In the genomic region with DNA sequence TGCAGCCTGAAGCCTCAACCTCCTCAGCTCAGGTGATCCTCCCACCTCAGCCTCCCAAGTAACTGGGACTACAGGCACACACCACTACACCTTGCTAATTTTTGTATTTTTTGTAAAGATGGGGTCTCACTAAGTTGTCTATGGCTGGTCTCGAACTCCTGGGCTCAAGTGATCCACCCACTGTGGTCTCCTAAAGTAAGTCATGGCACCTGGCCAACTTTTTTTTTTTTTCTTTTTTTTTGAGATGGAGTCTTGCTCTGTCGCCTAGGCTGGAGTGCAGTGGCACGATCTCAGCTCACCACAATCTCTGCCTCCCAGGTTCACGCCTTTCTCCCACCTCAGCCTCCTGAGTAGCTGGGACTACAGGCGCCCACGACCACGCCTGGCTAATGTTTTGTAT, we compare ENCODE assay signal across 5 cellular contexts.
A peak's percentile ranks its signal among the peaks of the same experiment; 100 is the strongest.
DNase-seq lines count a peak whose midpoint lies in the region; ATAC-seq and TF ChIP-seq lines count a peak whose summit lies in the region.
"Not testable (repeated sequence)": the region's sequence is repeated elsewhere in the genome, so short reads cannot be mapped to it uniquely, and the experiment has no call there.

No MANE protein-coding gene starts in this region.

- H3K9ac ChIP-seq in trophoblast cell (ENCODE audit: low read length) = not testable (repeated sequence)

- not testable (repeated sequence) for H2AFZ ChIP-seq in hepatocyte; trophoblast cell (ENCODE audit: insufficient read depth, low read length, poor library complexity)

- H3K27ac Mint-ChIP-seq in Caco-2 (ENCODE audit: unreplicated experiment) = peak overlapping the region; percentile 76

- TF ChIP-seq CTCF in Caco-2 (IDR thresholded peaks at IDR 0.05; ENCODE audit: insufficient read depth in 1 of 2, low read depth in 1 of 2, low read length in 1 of 2, severe bottlenecking in 1 of 2, unreplicated experiment in 1 of 2); HEK293 (tag by site-specific recombination; IDR thresholded peaks at IDR 0.05); hepatocyte (IDR thresholded peaks at IDR 0.05; ENCODE audit: poor library complexity); right lobe of liver (IDR thresholded peaks at IDR 0.05): not testable (repeated sequence)

- H4K20me1 ChIP-seq in hepatocyte (ENCODE audit: insufficient read depth, poor library complexity, severe bottlenecking) = not testable (repeated sequence)

- peaks cover 11% of the 10 kb centered on the region for H3K4me1 Mint-ChIP-seq in Caco-2 (ENCODE audit: low read depth, unreplicated experiment)

- TF ChIP-seq POLR2A in right lobe of liver (IDR thresholded peaks at IDR 0.05) = not testable (repeated sequence)

- H3K18ac ChIP-seq in trophoblast cell (ENCODE audit: low read length) = not testable (repeated sequence)

- DNase-seq in Caco-2; hepatocyte (ENCODE audit: low spot score); right lobe of liver; trophoblast cell: not testable (repeated sequence)

- not testable (repeated sequence) for H3K23ac ChIP-seq in trophoblast cell (ENCODE audit: low read length)

- H3K4me2 ChIP-seq in hepatocyte; trophoblast cell (ENCODE audit: low read length): not testable (repeated sequence)

- ATAC-seq in right lobe of liver = not testable (repeated sequence)

- POLR2A ChIA-PET in Caco-2 (lab: Charles Lee); HEK293 (lab: Yijun Ruan, JAX): not testable (repeated sequence)

- not testable (repeated sequence) for H2BK120ac ChIP-seq in trophoblast cell (ENCODE audit: insufficient read depth, low read length, poor library complexity)

- 88% methylated on average over 7 of the region's 7 CpGs for WGBS in hepatocyte (ENCODE audit: low lambda C conversion rate, missing lambda C conversion rate)
- WGBS in right lobe of liver (ENCODE audit: insufficient coverage, low coverage, low lambda C conversion rate, missing lambda C conversion rate) = 77% methylated on average over 5 of the region's 7 CpGs
- WGBS in trophoblast cell (ENCODE audit: extremely low coverage, insufficient coverage, insufficient read length) = no CpG with 5 or more reads among the region's 7 CpGs

- not testable (repeated sequence) for H3K14ac ChIP-seq in trophoblast cell (ENCODE audit: low read length)

- H3K36me3 ChIP-seq in Caco-2 (ENCODE audit: control insufficient read depth, insufficient read depth, low read length); HEK293 (ENCODE audit: control insufficient read depth in 2 of 2, insufficient read depth in 1 of 2, low read length in 2 of 2); hepatocyte (replicated peaks; ENCODE audit: insufficient read depth, low read depth); right lobe of liver; trophoblast cell (ENCODE audit: control insufficient read depth in 1 of 2, insufficient read depth in 2 of 2, low read length in 2 of 2): not testable (repeated sequence)

- not testable (repeated sequence) for H3K27me3 ChIP-seq in Caco-2 (replicated peaks; ENCODE audit: control insufficient read depth, insufficient read depth, low read length); hepatocyte; right lobe of liver; trophoblast cell (ENCODE audit: insufficient read depth, low read length)

- peak overlapping the region; percentile 40 for H2BK12ac ChIP-seq in trophoblast cell (ENCODE audit: low read length)

- H2AK5ac ChIP-seq in trophoblast cell (ENCODE audit: low read length) = not testable (repeated sequence)

- not testable (repeated sequence) for H3K36me3 Mint-ChIP-seq in Caco-2 (ENCODE audit: insufficient read depth, unreplicated experiment)

- not testable (repeated sequence) for H3K4me3 ChIP-seq in Caco-2 (ENCODE audit: low read depth, low read length); HEK293 (ENCODE audit: low read depth, low read length); hepatocyte; right lobe of liver; trophoblast cell (ENCODE audit: low read depth, low read length)

- intact Hi-C loops in Caco-2 (cut with micrococcal nuclease; ENCODE audit: unreplicated experiment) = loop anchor here (1.0 kb wide), 2 partner anchors 20 to 29 kb away; no protein-coding TSS in a partner anchor
- intact Hi-C loops in right lobe of liver (cut with DNase I) = not testable (repeated sequence)

- H3K27ac ChIP-seq in HEK293 (ENCODE audit: extremely low read depth, low read depth, low read length); trophoblast cell (ENCODE audit: low read depth, low read length): not testable (repeated sequence)
- H3K27ac ChIP-seq in hepatocyte (peak overlapping the region; percentile 82), right lobe of liver (peak overlapping the region in 2 of 3 donors; percentile 31 to 42)

- not testable (repeated sequence) for H3K79me2 ChIP-seq in hepatocyte; trophoblast cell (ENCODE audit: control insufficient read depth, insufficient read depth, low read length, poor library complexity)

- H3K9me3 Mint-ChIP-seq in Caco-2 (ENCODE audit: unreplicated experiment) = peaks cover 14% of the 10 kb centered on the region

- H4K91ac ChIP-seq in trophoblast cell (ENCODE audit: low read depth, low read length) = not testable (repeated sequence)

- not testable (repeated sequence) for H3K4me3 Mint-ChIP-seq in Caco-2 (ENCODE audit: unreplicated experiment)

- not testable (repeated sequence) for H3K9me2 ChIP-seq in hepatocyte (replicated peaks; ENCODE audit: insufficient read depth)

- not testable (repeated sequence) for H2BK5ac ChIP-seq in trophoblast cell (ENCODE audit: low read depth, low read length, poor library complexity)

- H3K4ac ChIP-seq in trophoblast cell (ENCODE audit: low read depth, low read length) = not testable (repeated sequence)

- not testable (repeated sequence) for H4K8ac ChIP-seq in trophoblast cell (ENCODE audit: low read depth, low read length)

- not testable (repeated sequence) for H3K79me1 ChIP-seq in trophoblast cell (ENCODE audit: low read length)

- CTCF ChIA-PET in Caco-2 (lab: Charles Lee) = interaction anchor here (1.0 kb wide), 1 partner anchor 20 kb away, joined by 4 read pairs; no protein-coding TSS in a partner anchor
- CTCF ChIA-PET in HEK293 (lab: Yijun Ruan, JAX) = not testable (repeated sequence)

- H3K9me3 ChIP-seq in Caco-2; HEK293 (ENCODE audit: control insufficient read depth, insufficient read depth, low read depth, low read length); hepatocyte (ENCODE audit: low read depth); right lobe of liver; trophoblast cell (ENCODE audit: insufficient read depth, low read depth, low read length): not testable (repeated sequence)

- H3K27me3 Mint-ChIP-seq in Caco-2 (ENCODE audit: insufficient read depth, unreplicated experiment) = not testable (repeated sequence)

- H4K12ac ChIP-seq in trophoblast cell (ENCODE audit: low read depth, low read length) = not testable (repeated sequence)

- H3K4me1 ChIP-seq in Caco-2 = peaks cover 33% of the 10 kb centered on the region
- H3K4me1 ChIP-seq in HEK293 (ENCODE audit: control insufficient read depth, insufficient read depth, low read length); trophoblast cell (ENCODE audit: control insufficient read depth in 1 of 2, insufficient read depth in 2 of 2, low read length in 2 of 2): not testable (repeated sequence)
- peaks cover 10% of the 10 kb centered on the region for H3K4me1 ChIP-seq in hepatocyte (ENCODE audit: insufficient read depth)
- H3K4me1 ChIP-seq in right lobe of liver = peaks cover 0 to 11% (median 0%) of the 10 kb centered on the region in 4 donors

- BruUV-seq in Caco-2 (replicated peaks; lab: Mats Ljungman, UMichigan) = not testable (repeated sequence)

TF ChIP-seq in HEK293, 187 proteins besides CTCF, POLR2A, EP300 and RAD21:
- TF ChIP-seq, protein P1, sequence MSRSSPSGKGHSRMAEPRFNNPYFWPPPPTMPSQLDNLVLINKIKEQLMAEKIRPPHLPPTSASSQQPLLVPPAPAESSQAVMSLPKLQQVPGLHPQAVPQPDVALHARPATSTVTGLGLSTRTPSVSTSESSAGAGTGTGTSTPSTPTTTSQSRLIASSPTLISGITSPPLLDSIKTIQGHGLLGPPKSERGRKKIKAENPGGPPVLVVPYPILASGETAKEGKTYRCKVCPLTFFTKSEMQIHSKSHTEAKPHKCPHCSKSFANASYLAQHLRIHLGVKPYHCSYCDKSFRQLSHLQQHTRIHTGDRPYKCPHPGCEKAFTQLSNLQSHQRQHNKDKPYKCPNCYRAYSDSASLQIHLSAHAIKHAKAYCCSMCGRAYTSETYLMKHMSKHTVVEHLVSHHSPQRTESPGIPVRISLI (tag by site-specific recombination; IDR thresholded peaks at IDR 0.05) = 0 out of 2 replicates have a peak, but pooled peaks have one; percentile 30
TF ChIP-seq in HEK293: peak in this region for 1; not testable (repeated sequence) for 186.
